Comparison of ENCODE assay signal across 17 cellular contexts in the genomic region with DNA sequence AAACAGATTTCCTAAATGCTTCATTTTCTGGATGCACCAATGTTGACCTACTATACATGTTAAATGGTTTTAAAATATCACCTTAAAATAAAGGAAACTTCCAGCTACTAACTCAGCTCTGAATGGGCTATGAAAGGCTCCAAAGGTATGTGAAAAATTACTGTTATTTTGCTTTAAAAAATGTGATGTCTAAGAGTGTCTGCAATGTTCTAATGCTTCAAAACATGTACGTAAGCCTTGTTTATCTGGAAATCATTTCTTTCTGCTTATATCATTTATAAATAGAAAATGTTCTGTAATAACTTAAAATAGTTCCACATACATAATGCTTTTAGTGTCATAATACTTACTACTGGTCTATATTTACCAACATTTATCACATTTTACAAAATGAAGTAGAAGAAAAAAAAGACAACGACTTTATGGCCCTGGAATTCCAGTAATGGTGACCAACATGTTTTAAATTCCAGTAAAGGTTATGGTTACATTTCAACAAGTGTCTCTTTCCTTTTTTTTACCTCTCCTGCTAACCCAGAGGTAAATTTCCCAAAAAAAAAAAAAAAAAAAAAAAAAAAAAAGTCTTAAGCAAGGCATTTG. TPM values are rescaled to one million over a fixed set of nuclear protein-coding genes. Genes with fewer than 3 reads are reported as not detected.
DNase-seq lines count a peak whose midpoint lies in the region; ATAC-seq and TF ChIP-seq lines count a peak whose summit lies in the region.
"Had no signal": no experiment of that assay in that cellular context is flagged by ENCODE, and none has a peak within 500 bp of the region (broad histone marks: within the 10 kb centered on the region; RNA-seq: fewer than 3 reads in every experiment).

No MANE protein-coding gene starts in this region.

- H3K4me1 ChIP-seq in HAP-1: no peaks in the 10 kb centered on the region

- TF ChIP-seq CTCF in HFF-Myc (IDR thresholded peaks at IDR 0.05; ENCODE audit: low read depth, low read length, missing control alignments): no peak
- TF ChIP-seq CTCF in brain (conservative IDR thresholded peaks at IDR 0.05): no peak

- peaks cover 54% of the 10 kb centered on the region for H3K4me1 Mint-ChIP-seq in brain

- H3K27me3 ChIP-seq in HAP-1 (ENCODE audit: low read depth): peaks cover 49% of the 10 kb centered on the region

- H3K4me3 Mint-ChIP-seq in brain: peak overlapping the region in 4 of 5 experiments; percentile 11 to 50 (median 29)

- H3K9me3 ChIP-seq in HAP-1: no peaks in the 10 kb centered on the region

- H3K36me3 Mint-ChIP-seq in brain: no peaks in the 10 kb centered on the region

- ATAC-seq in GM21423 (IDR thresholded peaks at IDR 0.05; ENCODE audit: unreplicated experiment): no peak

- H3K9me3 Mint-ChIP-seq in brain: no peaks in the 10 kb centered on the region

- DNase-seq in ACHN (peak; percentile 58), HFF-Myc (ENCODE audit: extremely low read depth, low read depth) (no peak), kidney tubule cell (ENCODE audit: low spot score) (peak; percentile 33), HAP-1 (ENCODE audit: low spot score in 2 of 2) (no peak), cerebellar cortex (ENCODE audit: low spot score) (no peak), CD1c-positive myeloid dendritic cell (ENCODE audit: extremely low spot score) (no peak)
- DNase-seq: activated naive CD4-positive, alpha-beta T cell treated with anti-CD3 and anti-CD28 coated beads, Interleukin-2, amount 50 U/mL, for 16 hours; effector CD8-positive, alpha-beta T cell; Kasumi-1; NCI-H1436; NCI-H345; nucleus accumbens; SHP77; stimulated activated CD4-positive, alpha-beta T cell treated with anti-CD3 and anti-CD28 coated beads, Interleukin-12 subunit alpha, Interleukin-12 subunit beta, amount 100 ng/mL, for 4 hours; stimulated activated naive CD4-positive, alpha-beta T cell treated with Interleukin-2 at 50 U/mL for 16 hours had no signal

- no peaks in the 10 kb centered on the region for H3K36me3 ChIP-seq in HAP-1 (replicated peaks)

- H3K4me3 ChIP-seq in HFF-Myc (replicated peaks; ENCODE audit: low read depth, low read length) (peak overlapping the region; percentile 96), HAP-1 (no peak overlapping the region)

- H3K27me3 Mint-ChIP-seq in brain: peaks cover 86% of the 10 kb centered on the region

- H3K27ac Mint-ChIP-seq in brain: no peak overlapping the region

- in situ Hi-C loops in ACHN (cut with HindIII; ENCODE audit: low pct_ligation_motif_present, low pct_unique_long_range_greater_than_20kb, low sequenced_read_pairs): no loop called here
- in situ Hi-C loops in HAP-1 (cut with MboI; ENCODE audit: low sequenced_read_pairs): loop anchor here (25.0 kb wide), 1 partner anchor 1640 kb away; no protein-coding TSS in a partner anchor

RNA-seq across cellular contexts. Expression of a gene that starts 2.5 kb away (rescaled TPM):
- polyA plus RNA-seq in brain (ENCODE audit: insufficient read depth, low read depth, low replicate concordance): 0.10 TPM

Comparison
In these comparisons a context has a peak if more than half of its experiments do, and no peak if none do; other contexts are left out.
1. DNase-seq: peak in ACHN (single experiment) and kidney tubule cell (single experiment); none in HFF-Myc (single experiment), HAP-1 (0 of 2), cerebellar cortex (single experiment) and CD1c-positive myeloid dendritic cell (single experiment).